Comparison of ENCODE assay signal across 14 cellular contexts in the genomic region with DNA sequence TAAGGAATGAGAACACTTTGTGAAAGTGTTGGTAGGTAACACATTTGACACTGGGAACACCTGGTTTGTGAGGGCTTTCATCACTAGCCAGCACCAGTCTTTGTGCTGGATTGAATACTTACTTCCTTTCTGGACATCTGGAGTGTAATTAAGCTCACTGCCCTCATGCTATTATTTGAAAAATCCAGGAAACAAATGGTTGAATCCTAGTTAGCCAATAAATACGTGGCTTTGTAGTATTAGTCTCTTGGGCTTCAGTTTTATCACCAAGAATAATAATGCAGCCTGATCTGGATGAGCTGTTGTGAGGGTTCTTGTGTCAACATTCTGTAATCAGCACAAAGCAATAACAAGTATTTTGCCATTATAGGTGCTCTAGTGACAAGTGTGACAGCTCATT. TPM values are rescaled to one million over a fixed set of nuclear protein-coding genes. Genes with fewer than 3 reads are reported as not detected.
DNase-seq lines count a peak whose midpoint lies in the region; ATAC-seq and TF ChIP-seq lines count a peak whose summit lies in the region.
"Had no signal": no experiment of that assay in that cellular context is flagged by ENCODE, and none has a peak within 500 bp of the region (broad histone marks: within the 10 kb centered on the region; RNA-seq: fewer than 3 reads in every experiment).

No MANE protein-coding gene starts in this region.

- H3K36me3 ChIP-seq in ovary: no peaks in the 10 kb centered on the region
- H3K36me3 ChIP-seq: left lung had no signal

- no peak for TF ChIP-seq EP300 in ovary (IDR thresholded peaks at IDR 0.05)

- DNase-seq in DMS 273 (lab: John Stamatoyannopoulos, UW; ENCODE audit: unreplicated experiment) (peak; percentile 87), NCI-H146 treated with DMSO at 0.1 percent for 48 hours (lab: John Stamatoyannopoulos, UW; ENCODE audit: unreplicated experiment) (peak; percentile 99), SHP77 (lab: John Stamatoyannopoulos, UW) (peak; percentile 65 to 71), sciatic nerve (ENCODE audit: low spot score) (no peak), substantia nigra (lab: John Stamatoyannopoulos, UW) (no peak), caudate nucleus (lab: John Stamatoyannopoulos, UW) (no peak), ovary (no peak)
- DNase-seq: activated naive CD4-positive, alpha-beta T cell treated with anti-CD3 and anti-CD28 coated beads for 36 hours; AML-193; DMS79; left lung; naive thymus-derived CD8-positive, alpha-beta T cell; T-helper 1 cell had no signal

- 18 to 22% (median 19%) methylated on average over 1 of the region's 1 CpG for WGBS in ovary, 3 donors

- no peaks in the 10 kb centered on the region for H3K27me3 ChIP-seq in ovary
- H3K27me3 ChIP-seq: left lung had no signal

- H3K4me1 ChIP-seq in ovary (ENCODE audit: insufficient read depth): peaks cover 7% of the 10 kb centered on the region
- H3K4me1 ChIP-seq: left lung had no signal

- no peak for TF ChIP-seq POLR2A in ovary (IDR thresholded peaks at IDR 0.05)

- ATAC-seq in sciatic nerve (peak; percentile 10), HG02852 (IDR thresholded peaks at IDR 0.05; ENCODE audit: unreplicated experiment) (no peak)
- ATAC-seq: left lung; naive thymus-derived CD8-positive, alpha-beta T cell had no signal

- H3K4me3 ChIP-seq in ovary: no peak overlapping the region
- H3K4me3 ChIP-seq: left lung had no signal

- no peaks in the 10 kb centered on the region for H3K9me3 ChIP-seq in ovary
- H3K9me3 ChIP-seq: left lung had no signal

- no peak for TF ChIP-seq CTCF in ovary (IDR thresholded peaks at IDR 0.05)

- H3K27ac ChIP-seq in substantia nigra (ENCODE audit: low read depth, low read length, poor library complexity, severe bottlenecking): no peak overlapping the region
- H3K27ac ChIP-seq in caudate nucleus (ENCODE audit: low read depth, low read length): no peak overlapping the region
- H3K27ac ChIP-seq in ovary: no peak overlapping the region
- H3K27ac ChIP-seq: left lung had no signal

- intact Hi-C loops in sciatic nerve (cut with DNase I) (no loop called here), ovary (cut with DNase I) (no loop called here)

RNA-seq across cellular contexts. Expression of gene CCDC80, which starts 12.9 kb away (rescaled TPM):
- total RNA-seq in sciatic nerve: 143 TPM
- 100 to 1,000 TPM in 3 of 7 donors, 10 to 100 TPM in 4; 13.2 to 256 (median 92.2) TPM for total RNA-seq in ovary
- polyA plus RNA-seq in ovary: 100 to 1,000 TPM in 1 of 2 donors, 10 to 100 TPM in 1; 61.4 to 539 TPM
- total RNA-seq: activated naive CD4-positive, alpha-beta T cell treated with anti-CD3 and anti-CD28 coated beads for 36 hours; naive thymus-derived CD8-positive, alpha-beta T cell had no signal

Comparison
In these comparisons a context has a peak if more than half of its experiments do, and no peak if none do; other contexts are left out.
1. DNase-seq: peak in DMS 273 (single experiment), NCI-H146 treated with DMSO at 0.1 percent for 48 hours (single experiment) and SHP77 (2 of 2); none in sciatic nerve (single experiment), substantia nigra (0 of 49), caudate nucleus (0 of 61) and ovary (0 of 5).